1 cellular context compared by ENCODE assay signal in the genomic region with DNA sequence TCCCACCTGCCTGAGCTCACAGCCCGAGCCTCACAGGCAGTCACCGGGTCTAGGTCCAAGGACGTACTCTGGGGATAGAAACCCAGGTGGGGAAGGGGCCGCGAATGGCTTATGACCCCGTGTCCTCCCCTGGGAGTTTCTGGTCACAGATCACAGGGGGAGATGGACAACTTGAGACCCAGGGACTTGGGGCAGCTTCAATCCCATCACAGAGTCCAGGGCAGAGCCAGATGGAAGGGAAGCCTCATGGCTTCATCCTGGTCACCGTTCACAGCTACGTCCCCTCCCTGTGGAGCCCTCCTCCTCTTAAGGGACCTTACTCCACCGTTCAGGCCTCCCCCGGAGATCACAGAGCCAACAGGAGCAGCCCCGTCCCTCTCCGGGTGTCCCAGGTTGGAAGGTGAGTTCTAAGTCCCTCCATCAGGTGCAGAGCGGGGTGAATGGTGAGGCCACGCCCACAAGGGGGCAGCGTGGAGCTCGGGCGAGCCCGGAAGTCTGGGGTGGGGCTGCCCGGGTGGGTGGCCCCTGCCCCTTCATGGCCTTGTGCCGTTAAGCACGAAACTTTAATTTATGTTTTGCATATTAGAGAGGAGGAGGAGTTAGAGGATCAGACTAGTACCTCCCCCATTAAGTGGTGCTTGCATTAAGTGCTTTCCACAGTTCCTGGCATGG.
A peak's percentile ranks its signal among the peaks of the same experiment; 100 is the strongest.
TF ChIP-seq lines count a peak whose summit lies in the region.

No MANE protein-coding gene starts in this region.

TF ChIP-seq in K562, 482 proteins besides CTCF, POLR2A, EP300 and RAD21:
- peak; percentile 27; the same call in 1 of the 2 replicates for TF ChIP-seq VEZF1 (CRISPR knock-in tag; IDR thresholded peaks at IDR 0.05)
